Comparison of ENCODE assay signal across 2 cellular contexts in the genomic region with DNA sequence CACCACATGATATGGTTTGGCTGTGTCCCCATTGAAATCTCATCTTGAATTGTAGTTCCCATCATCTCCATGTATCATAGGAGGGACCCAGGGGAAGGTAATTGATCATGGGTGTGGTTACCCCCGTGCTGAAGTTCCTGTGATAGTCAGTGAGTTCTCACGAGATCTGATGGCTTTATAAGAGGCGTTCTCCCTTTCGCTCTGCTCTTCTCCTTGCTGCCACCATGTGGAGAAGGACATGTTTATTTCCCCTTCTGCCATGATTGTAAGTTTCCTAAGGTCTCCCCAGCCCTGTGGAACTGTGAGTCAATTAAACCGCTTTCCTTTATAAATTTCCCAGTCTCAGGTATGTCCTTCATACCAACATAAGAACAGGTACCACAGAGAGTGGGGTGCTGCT.
TF ChIP-seq lines count a peak whose summit lies in the region.

No MANE protein-coding gene starts in this region.

TF ChIP-seq in GM23338, 12 proteins besides CTCF, POLR2A, EP300 and RAD21 (continues in another document):
- TF ChIP-seq ZNF331 (CRISPR knock-in tag; IDR thresholded peaks at IDR 0.05; ENCODE audit: low read depth) (no peak), ZNF114 (CRISPR knock-in tag; IDR thresholded peaks at IDR 0.05) (no peak), JUNB (IDR thresholded peaks at IDR 0.05; ENCODE audit: unreplicated experiment) (no peak), CREB1 (CRISPR knock-in tag; IDR thresholded peaks at IDR 0.05; ENCODE audit: low read depth) (no peak), EZH2 (IDR thresholded peaks at IDR 0.05; ENCODE audit: low read depth, unreplicated experiment) (no peak), NANOG (IDR thresholded peaks at IDR 0.05; ENCODE audit: borderline replicate concordance) (no peak), POLR2AphosphoS5 (IDR thresholded peaks at IDR 0.05; ENCODE audit: low read depth) (no peak), ZNF462 (CRISPR knock-in tag; IDR thresholded peaks at IDR 0.05) (no peak), STAT1 (IDR thresholded peaks at IDR 0.05; ENCODE audit: unreplicated experiment) (no peak), EZH2phosphoT487 (IDR thresholded peaks at IDR 0.05; ENCODE audit: unreplicated experiment) (no peak)
- TF ChIP-seq, protein P1, sequence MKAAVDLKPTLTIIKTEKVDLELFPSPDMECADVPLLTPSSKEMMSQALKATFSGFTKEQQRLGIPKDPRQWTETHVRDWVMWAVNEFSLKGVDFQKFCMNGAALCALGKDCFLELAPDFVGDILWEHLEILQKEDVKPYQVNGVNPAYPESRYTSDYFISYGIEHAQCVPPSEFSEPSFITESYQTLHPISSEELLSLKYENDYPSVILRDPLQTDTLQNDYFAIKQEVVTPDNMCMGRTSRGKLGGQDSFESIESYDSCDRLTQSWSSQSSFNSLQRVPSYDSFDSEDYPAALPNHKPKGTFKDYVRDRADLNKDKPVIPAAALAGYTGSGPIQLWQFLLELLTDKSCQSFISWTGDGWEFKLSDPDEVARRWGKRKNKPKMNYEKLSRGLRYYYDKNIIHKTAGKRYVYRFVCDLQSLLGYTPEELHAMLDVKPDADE (IDR thresholded peaks at IDR 0.05): no peak

TF ChIP-seq in H1, 55 proteins besides CTCF, POLR2A, EP300 and RAD21:
- TF ChIP-seq GTF2F1 (IDR thresholded peaks at IDR 0.05; ENCODE audit: borderline replicate concordance, low read depth, low read length) (no peak), HDAC2 (IDR thresholded peaks at IDR 0.05; ENCODE audit: borderline replicate concordance in 1 of 2, low read depth in 2 of 2, low read length in 2 of 2) (no peak), BRCA1 (IDR thresholded peaks at IDR 0.05; ENCODE audit: low read depth, low read length) (no peak), SIN3A (conservative IDR thresholded peaks at IDR 0.05 in 1 of 2, IDR thresholded peaks at IDR 0.05 in 1 of 2; ENCODE audit: low read depth in 1 of 2, low read length in 2 of 2) (no peak), NANOG (IDR thresholded peaks at IDR 0.05; ENCODE audit: insufficient read depth, low read depth, low read length, poor library complexity, severe bottlenecking) (no peak), CHD2 (IDR thresholded peaks at IDR 0.05; ENCODE audit: low read length) (0 out of 2 replicates have a peak, but pooled peaks have one; percentile 30), SAP30 (IDR thresholded peaks at IDR 0.05; ENCODE audit: insufficient read depth, insufficient replicate concordance, low read length) (no peak), EGR1 (IDR thresholded peaks at IDR 0.05; ENCODE audit: borderline replicate concordance, low read depth, low read length) (no peak), PHF8 (conservative IDR thresholded peaks at IDR 0.05; ENCODE audit: low read depth, low read length) (no peak)
